In the genomic region with DNA sequence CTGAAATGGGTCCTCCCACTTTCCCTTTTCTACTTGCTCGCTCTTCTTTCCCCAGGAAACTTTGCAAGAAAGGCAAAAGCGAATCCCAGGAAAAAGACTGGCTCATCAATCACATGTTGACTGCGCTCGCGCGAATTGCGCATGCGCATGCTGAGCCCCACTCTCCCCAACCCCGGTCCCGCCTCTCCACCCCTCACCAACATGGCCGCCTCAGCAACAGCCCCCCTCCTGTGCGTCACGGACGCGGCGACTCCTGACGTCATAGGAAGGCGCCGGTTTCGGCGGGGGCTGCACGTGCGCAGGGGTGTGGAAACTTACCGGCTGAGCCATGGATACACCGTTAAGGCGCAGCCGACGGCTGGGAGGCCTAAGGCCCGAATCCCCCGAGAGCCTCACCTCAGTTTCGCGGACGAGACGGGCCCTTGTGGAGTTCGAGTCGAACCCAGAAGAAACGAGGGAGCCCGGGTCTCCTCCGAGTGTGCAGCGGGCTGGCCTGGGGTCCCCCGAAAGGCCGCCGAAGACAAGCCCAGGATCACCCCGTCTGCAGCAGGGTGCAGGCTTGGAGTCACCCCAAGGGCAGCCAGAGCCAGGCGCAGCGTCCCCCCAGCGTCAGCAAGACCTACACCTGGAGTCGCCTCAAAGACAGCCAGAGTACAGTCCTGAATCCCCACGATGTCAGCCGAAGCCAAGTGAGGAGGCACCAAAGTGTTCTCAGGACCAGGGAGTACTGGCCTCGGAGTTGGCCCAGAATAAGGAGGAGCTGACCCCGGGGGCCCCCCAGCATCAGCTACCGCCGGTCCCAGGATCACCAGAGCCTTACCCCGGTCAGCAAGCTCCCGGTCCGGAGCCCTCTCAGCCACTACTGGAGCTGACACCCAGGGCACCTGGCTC, we compare ENCODE assay signal across 8 cellular contexts. TPM values are rescaled to one million over a fixed set of nuclear protein-coding genes. Genes with fewer than 3 reads are reported as not detected.
DNase-seq lines count a peak whose midpoint lies in the region; ATAC-seq and TF ChIP-seq lines count a peak whose summit lies in the region.

A gene with protein sequence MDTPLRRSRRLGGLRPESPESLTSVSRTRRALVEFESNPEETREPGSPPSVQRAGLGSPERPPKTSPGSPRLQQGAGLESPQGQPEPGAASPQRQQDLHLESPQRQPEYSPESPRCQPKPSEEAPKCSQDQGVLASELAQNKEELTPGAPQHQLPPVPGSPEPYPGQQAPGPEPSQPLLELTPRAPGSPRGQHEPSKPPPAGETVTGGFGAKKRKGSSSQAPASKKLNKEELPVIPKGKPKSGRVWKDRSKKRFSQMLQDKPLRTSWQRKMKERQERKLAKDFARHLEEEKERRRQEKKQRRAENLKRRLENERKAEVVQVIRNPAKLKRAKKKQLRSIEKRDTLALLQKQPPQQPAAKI (plus strand): TSS at position 317 of the 891 bp plus-strand sequence. CDS start 12 bp downstream, at position 329.

- H3K27ac ChIP-seq in coronary artery (peak within 1 kb of the TSS; percentile 67 to 81), layer of hippocampus (ENCODE audit: low read depth, low read length) (peak within 1 kb of the TSS; percentile 77)

- peak; percentile 82 for ATAC-seq in HG03439 (IDR thresholded peaks at IDR 0.05; ENCODE audit: unreplicated experiment)

- H3K27me3 ChIP-seq in BE2C, result no peaks in the 10 kb centered on the region
- no peaks in the 10 kb centered on the region for H3K27me3 ChIP-seq in layer of hippocampus (ENCODE audit: control insufficient read depth, insufficient read depth, low read length)

- H3K36me3 Mint-ChIP-seq in activated CD4-positive, alpha-beta T cell treated with anti-CD3 and anti-CD28 coated beads, Interleukin-2, amount 10 ng/mL, durations not matched to agents 7 days and 5 days (ENCODE audit: low read depth), result peaks cover 4% of the 10 kb centered on the region

- TF ChIP-seq CTCF in BE2C (IDR thresholded peaks at IDR 0.05; ENCODE audit: low read depth, low read length), result no peak
- no peak for TF ChIP-seq CTCF in coronary artery (IDR thresholded peaks at IDR 0.05)

- H3K27me3 Mint-ChIP-seq in activated CD4-positive, alpha-beta T cell treated with anti-CD3 and anti-CD28 coated beads, Interleukin-2, amount 10 ng/mL, durations not matched to agents 7 days and 5 days, result no peaks in the 10 kb centered on the region

- POLR2A ChIA-PET in activated CD4-positive, alpha-beta T cell treated with anti-CD3 and anti-CD28 coated beads, Interleukin-2, amount 10 ng/mL, durations not matched to agents 7 days and 5 days (lab: Charles Lee), result no interaction called here

- H3K4me3 Mint-ChIP-seq in activated CD4-positive, alpha-beta T cell treated with anti-CD3 and anti-CD28 coated beads, Interleukin-2, amount 10 ng/mL, durations not matched to agents 7 days and 5 days, result peak within 1 kb of the TSS; percentile 84

- DNase-seq in BE2C (peak; percentile 91), NCI-H526 treated with DMSO at 0.1 percent for 48 hours (lab: John Stamatoyannopoulos, UW) (peak; percentile 84), coronary artery (ENCODE audit: low spot score) (peak; percentile 98)
- DNase-seq in activated CD4-positive, alpha-beta T cell treated with anti-CD3 and anti-CD28 coated beads, Interleukin-2, amount 10 ng/mL, durations not matched to agents 7 days and 5 days, result peak; percentile 97
- peak; percentile 96 to 99 (median 97) for DNase-seq in stimulated activated CD4-positive, alpha-beta T cell treated with anti-CD3 and anti-CD28 coated beads, Interleukin-1b, Interleukin-23, amount 100 ng/mL, for 24 hours (ENCODE audit: low read depth in 4 of 4, low spot score in 1 of 4)

- no peaks in the 10 kb centered on the region for H3K9me3 Mint-ChIP-seq in activated CD4-positive, alpha-beta T cell treated with anti-CD3 and anti-CD28 coated beads, Interleukin-2, amount 10 ng/mL, durations not matched to agents 7 days and 5 days

- no peaks in the 10 kb centered on the region for H3K9me3 ChIP-seq in BE2C

- peaks cover 45% of the 10 kb centered on the region for H3K4me1 Mint-ChIP-seq in activated CD4-positive, alpha-beta T cell treated with anti-CD3 and anti-CD28 coated beads, Interleukin-2, amount 10 ng/mL, durations not matched to agents 7 days and 5 days

- TF ChIP-seq POLR2A in GM19193 (IDR thresholded peaks at IDR 0.05; ENCODE audit: extremely low read depth, insufficient read depth, insufficient read length), result peak; percentile 57

- H3K4me3 ChIP-seq in BE2C (ENCODE audit: low read depth, low read length), result peak within 1 kb of the TSS; percentile 82
- peak within 1 kb of the TSS; percentile 73 for H3K4me3 ChIP-seq in coronary artery

- CTCF ChIA-PET in activated CD4-positive, alpha-beta T cell treated with anti-CD3 and anti-CD28 coated beads, Interleukin-2, amount 10 ng/mL, durations not matched to agents 7 days and 5 days (lab: Charles Lee), result interaction anchor here (0.9 to 2.0 kb wide), 3 partner anchors 8 to 11 kb away, joined by 3 to 13 read pairs (median 4); no protein-coding TSS in a partner anchor

- peak within 1 kb of the TSS; percentile 97 for H3K27ac Mint-ChIP-seq in activated CD4-positive, alpha-beta T cell treated with anti-CD3 and anti-CD28 coated beads, Interleukin-2, amount 10 ng/mL, durations not matched to agents 7 days and 5 days

- H3K36me3 ChIP-seq in BE2C, result peaks cover 5% of the 10 kb centered on the region; the same call in 1 of the 2 replicates

- no peaks in the 10 kb centered on the region for H3K4me1 ChIP-seq in BE2C

RNA-seq across cellular contexts. Expression of the gene that starts here (rescaled TPM):
- 80.6 TPM for polyA plus RNA-seq in BE2C (2012; ENCODE audit: insufficient read depth, insufficient read length, low read depth)
- 10 to 100 TPM; 19.2 to 23.2 TPM for total RNA-seq in activated CD4-positive, alpha-beta T cell treated with anti-CD3 and anti-CD28 coated beads, Interleukin-2, amount 10 ng/mL, durations not matched to agents 7 days and 5 days

Comparison
In these comparisons a context has a peak if more than half of its experiments do, and no peak if none do; other contexts are left out.
1. Peak in every context shown above with its lines: DNase-seq, ATAC-seq, H3K4me3 ChIP-seq and H3K27ac ChIP-seq.